ENCODE assay signal across 8 cellular contexts in genomic region chr22:31829505-31829904, GRCh38.
DNase-seq lines count a peak whose midpoint lies in the region; ATAC-seq and TF ChIP-seq lines count a peak whose summit lies in the region.

No MANE protein-coding gene starts in this region.

- no peak overlapping the region for H2AFZ ChIP-seq in smooth muscle cell (ENCODE audit: low read depth)

- peaks cover 5% of the 10 kb centered on the region for H3K4me1 ChIP-seq in smooth muscle cell (ENCODE audit: low read depth)

- no peaks in the 10 kb centered on the region for H3K79me2 ChIP-seq in smooth muscle cell (ENCODE audit: low read depth)

- no peak overlapping the region for H3K4me3 ChIP-seq in choroid plexus epithelial cell (ENCODE audit: low read depth, low read length)
- H3K4me3 ChIP-seq in smooth muscle cell, result no peak overlapping the region

- no peaks in the 10 kb centered on the region for H3K9me3 ChIP-seq in smooth muscle cell (replicated peaks; ENCODE audit: low read depth)

- no peaks in the 10 kb centered on the region for H3K36me3 ChIP-seq in smooth muscle cell (ENCODE audit: low read depth)

- DNase-seq in activated T-cell treated with anti-CD3 and anti-CD28 coated beads for 24 hours (ENCODE audit: low read depth), result peak; percentile 56
- DNase-seq in activated T-cell treated with anti-CD3 and anti-CD28 coated beads, Interleukin-2, amount 50 U/mL, for 1 hour, result no peak
- DNase-seq in SW 1271 (lab: John Stamatoyannopoulos, UW), result peak; percentile 82 to 94
- DNase-seq in choroid plexus epithelial cell (ENCODE audit: low read depth), result peak; percentile 92
- no peak for DNase-seq in smooth muscle cell (lab: John Stamatoyannopoulos, UW; ENCODE audit: unreplicated experiment)
- no peak for DNase-seq in activated gamma-delta T cell treated with Interleukin-2 at 50 U/mL for 16 hours

- H3K27ac ChIP-seq in smooth muscle cell (ENCODE audit: low read depth), result peak overlapping the region; percentile 89

- H4K20me1 ChIP-seq in smooth muscle cell (ENCODE audit: low read depth), result peaks cover 9% of the 10 kb centered on the region

- ATAC-seq in HG03520 (IDR thresholded peaks at IDR 0.05; ENCODE audit: unreplicated experiment) (no peak), GM18873 (IDR thresholded peaks at IDR 0.05; ENCODE audit: low FRiP score, unreplicated experiment) (no peak)

- peak overlapping the region; percentile 20 for H3K9ac ChIP-seq in smooth muscle cell (ENCODE audit: low read depth)

- H3K27me3 ChIP-seq in smooth muscle cell (ENCODE audit: low read depth), result no peaks in the 10 kb centered on the region

- 3% methylated on average over 1 of the region's 1 CpG for WGBS in smooth muscle cell (ENCODE audit: low lambda C conversion rate)

- H3F3A ChIP-seq in smooth muscle cell (ENCODE audit: low read depth), result no peaks in the 10 kb centered on the region

- TF ChIP-seq CTCF in choroid plexus epithelial cell (conservative IDR thresholded peaks at IDR 0.05; ENCODE audit: low read depth, low read length) (no peak), smooth muscle cell (IDR thresholded peaks at IDR 0.05; ENCODE audit: borderline replicate concordance, insufficient read depth, poor library complexity, severe bottlenecking) (no peak)

- H3K4me2 ChIP-seq in smooth muscle cell, result peak overlapping the region; percentile 59

Comparison
In these comparisons a context has a peak if more than half of its experiments do, and no peak if none do; other contexts are left out.
1. DNase-seq: peak in activated T-cell treated with anti-CD3 and anti-CD28 coated beads for 24 hours (single experiment), SW 1271 (2 of 2) and choroid plexus epithelial cell (single experiment); none in activated T-cell treated with anti-CD3 and anti-CD28 coated beads, Interleukin-2, amount 50 U/mL, for 1 hour (single experiment), smooth muscle cell (single experiment) and activated gamma-delta T cell treated with Interleukin-2 at 50 U/mL for 16 hours (single experiment).